ENCODE assay signal across 16 cellular contexts in genomic region chr3:28668377-28668721, GRCh38.
"Had no signal": no experiment of that assay in that cellular context is flagged by ENCODE, and none has a peak within 500 bp of the region (broad histone marks: within the 10 kb centered on the region; RNA-seq: fewer than 3 reads in every experiment).

No MANE protein-coding gene starts in this region.

- H3K4me1 ChIP-seq: foreskin keratinocyte, tibial nerve had no signal

- H3K27me3 ChIP-seq: esophagus muscularis mucosa, foreskin keratinocyte, neutrophil, sigmoid colon, tibial nerve had no signal

- H3K27me3 Mint-ChIP-seq: activated naive CD8-positive, alpha-beta T cell treated with anti-CD3 and anti-CD28 coated beads, Interleukin-2, amount 50 U/mL, for 24 hours; activated T-cell treated with anti-CD3 and anti-CD28 coated beads, Interleukin-2, amount 50 U/mL, for 24 hours had no signal

- H3K4me1 Mint-ChIP-seq: activated naive CD4-positive, alpha-beta T cell treated with anti-CD3 and anti-CD28 coated beads, Interleukin-2, amount 50 U/mL, for 24 hours; central memory CD8-positive, alpha-beta T cell; immature natural killer cell had no signal

- H3K27ac Mint-ChIP-seq: activated CD4-positive, alpha-beta memory T cell treated with anti-CD3 and anti-CD28 coated beads for 36 hours; activated CD4-positive, alpha-beta T cell treated with anti-CD3 and anti-CD28 coated beads, Interleukin-2, amount 10 ng/mL, durations not matched to agents 24 days and 14 days; activated naive CD4-positive, alpha-beta T cell treated with anti-CD3 and anti-CD28 coated beads, Interleukin-2, amount 50 U/mL, for 24 hours; activated naive CD8-positive, alpha-beta T cell treated with anti-CD3 and anti-CD28 coated beads, Interleukin-2, amount 50 U/mL, for 24 hours; activated T-cell treated with anti-CD3 and anti-CD28 coated beads, Interleukin-2, amount 50 U/mL, for 24 hours; immature natural killer cell; nephron progenitor cell had no signal

- FAIRE-seq: colon had no signal

- H3K27ac ChIP-seq: esophagus muscularis mucosa, foreskin keratinocyte, neutrophil, sigmoid colon, tibial nerve had no signal

- H3K9me3 Mint-ChIP-seq: activated CD4-positive, alpha-beta memory T cell treated with anti-CD3 and anti-CD28 coated beads for 36 hours; activated CD4-positive, alpha-beta T cell treated with anti-CD3 and anti-CD28 coated beads, Interleukin-2, amount 10 ng/mL, durations not matched to agents 24 days and 14 days; activated naive CD4-positive, alpha-beta T cell treated with anti-CD3 and anti-CD28 coated beads, Interleukin-2, amount 50 U/mL, for 24 hours; activated naive CD8-positive, alpha-beta T cell treated with anti-CD3 and anti-CD28 coated beads, Interleukin-2, amount 50 U/mL, for 24 hours; activated T-cell treated with anti-CD3 and anti-CD28 coated beads, Interleukin-2, amount 50 U/mL, for 24 hours; central memory CD8-positive, alpha-beta T cell; nephron progenitor cell had no signal

- H3K4me3 Mint-ChIP-seq: activated CD4-positive, alpha-beta memory T cell treated with anti-CD3 and anti-CD28 coated beads for 36 hours; activated CD4-positive, alpha-beta T cell treated with anti-CD3 and anti-CD28 coated beads, Interleukin-2, amount 10 ng/mL, durations not matched to agents 24 days and 14 days; activated naive CD4-positive, alpha-beta T cell treated with anti-CD3 and anti-CD28 coated beads, Interleukin-2, amount 50 U/mL, for 24 hours; activated naive CD8-positive, alpha-beta T cell treated with anti-CD3 and anti-CD28 coated beads, Interleukin-2, amount 50 U/mL, for 24 hours; activated T-cell treated with anti-CD3 and anti-CD28 coated beads, Interleukin-2, amount 50 U/mL, for 24 hours; central memory CD8-positive, alpha-beta T cell; immature natural killer cell; nephron progenitor cell had no signal

- H3K4me3 ChIP-seq: esophagus muscularis mucosa, lung, mucosa of descending colon, sigmoid colon, tibial nerve had no signal

- H3K36me3 Mint-ChIP-seq: activated CD4-positive, alpha-beta memory T cell treated with anti-CD3 and anti-CD28 coated beads for 36 hours; activated naive CD4-positive, alpha-beta T cell treated with anti-CD3 and anti-CD28 coated beads, Interleukin-2, amount 50 U/mL, for 24 hours; immature natural killer cell had no signal

- H3K9me3 ChIP-seq: esophagus muscularis mucosa, mucosa of descending colon, neutrophil, sigmoid colon, tibial nerve had no signal

- H3K36me3 ChIP-seq: esophagus muscularis mucosa, neutrophil, sigmoid colon, tibial nerve had no signal
